In genomic region chr9:128690684-128691034, GRCh38 we compare ENCODE assay signal across 8 cellular contexts. TPM values are rescaled to one million over a fixed set of nuclear protein-coding genes. Genes with fewer than 3 reads are reported as not detected.
DNase-seq lines count a peak whose midpoint lies in the region; ATAC-seq, FAIRE-seq and TF ChIP-seq lines count a peak whose summit lies in the region.

No MANE protein-coding gene starts in this region.

- peak overlapping the region; percentile 82 to 93 for H3K9ac ChIP-seq in kidney (ENCODE audit: low read length in 2 of 2)
- peak overlapping the region in 4 of 5 donors; percentile 72 to 86 (median 82) for H3K9ac ChIP-seq in subcutaneous abdominal adipose tissue (ENCODE audit: low read length in 5 of 5)

- H3K27me3 ChIP-seq in subcutaneous abdominal adipose tissue (ENCODE audit: control insufficient read depth in 5 of 5, insufficient read depth in 4 of 5, low read length in 5 of 5): no peaks in the 10 kb centered on the region

- H3K27ac ChIP-seq in kidney (ENCODE audit: low read depth in 2 of 2, low read length in 2 of 2) (peak overlapping the region in 1 of 2 donors; percentile 28), subcutaneous abdominal adipose tissue (ENCODE audit: low read depth, low read length) (peak overlapping the region; percentile 14)

- peaks cover 16 to 32% of the 10 kb centered on the region in 2 donors for H3K36me3 ChIP-seq in kidney (ENCODE audit: control insufficient read depth in 1 of 2, insufficient read depth in 2 of 2, low read length in 2 of 2)
- peaks cover 23 to 38% (median 29%) of the 10 kb centered on the region in 5 donors for H3K36me3 ChIP-seq in subcutaneous abdominal adipose tissue (ENCODE audit: control insufficient read depth in 5 of 5, insufficient read depth in 5 of 5, low read length in 5 of 5)

- no peaks in the 10 kb centered on the region for H3K9me3 ChIP-seq in kidney (ENCODE audit: control insufficient read depth in 1 of 2, low read length in 2 of 2)
- no peaks in the 10 kb centered on the region for H3K9me3 ChIP-seq in subcutaneous abdominal adipose tissue (ENCODE audit: control insufficient read depth in 5 of 5, low read length in 5 of 5)

- ATAC-seq in activated naive CD8-positive, alpha-beta T cell treated with anti-CD3 and anti-CD28 coated beads, Interleukin-2, amount 10 ng/mL, durations not matched to agents 7 days and 5 days (ENCODE audit: low read depth): no peak
- ATAC-seq in HG02610 (IDR thresholded peaks at IDR 0.05; ENCODE audit: unreplicated experiment) (no peak), GM18498 (IDR thresholded peaks at IDR 0.05; ENCODE audit: unreplicated experiment) (no peak)

- no peak for DNase-seq in T-helper 2 cell treated with Interferon-gamma antibody and Interleukin-4, amounts not matched to agents 5 μg/mL and 100 μg/mL, for 36 hours (ENCODE audit: low spot score)
- no peak for DNase-seq in T-helper 2 cell
- DNase-seq in activated naive CD8-positive, alpha-beta T cell treated with anti-CD3 and anti-CD28 coated beads, Interleukin-2, amount 10 ng/mL, durations not matched to agents 7 days and 5 days: no peak
- no peak for DNase-seq in kidney
- no peak for DNase-seq in C1 segment of cervical spinal cord (lab: John Stamatoyannopoulos, UW)

- H3K4me1 ChIP-seq in kidney (ENCODE audit: control insufficient read depth in 1 of 2, insufficient read depth in 1 of 2, low read depth in 1 of 2, low read length in 2 of 2) (peaks cover 10 to 18% of the 10 kb centered on the region in 2 donors), subcutaneous abdominal adipose tissue (ENCODE audit: control insufficient read depth in 5 of 5, insufficient read depth in 5 of 5, low read length in 5 of 5) (peaks cover 2 to 31% (median 19%) of the 10 kb centered on the region in 5 donors)

- POLR2A ChIA-PET in activated naive CD8-positive, alpha-beta T cell treated with anti-CD3 and anti-CD28 coated beads, Interleukin-2, amount 10 ng/mL, durations not matched to agents 7 days and 5 days (lab: Charles Lee): interaction anchor here (0.5 to 2.5 kb wide), 11 partner anchors 9 to 331 kb away, joined by 3 to 13 read pairs (median 5); partner anchors contain the start of genes ENDOG, PKN3 and ZDHHC12

- peaks cover 41% of the 10 kb centered on the region for H3K36me3 Mint-ChIP-seq in T-helper 2 cell treated with Interferon-gamma antibody and Interleukin-4, amounts not matched to agents 5 μg/mL and 100 μg/mL, for 36 hours (ENCODE audit: low read depth)
- H3K36me3 Mint-ChIP-seq in activated naive CD8-positive, alpha-beta T cell treated with anti-CD3 and anti-CD28 coated beads, Interleukin-2, amount 10 ng/mL, durations not matched to agents 7 days and 5 days: peaks cover 27% of the 10 kb centered on the region

- peak overlapping the region; percentile 79 to 84 for H3K4me3 ChIP-seq in kidney (ENCODE audit: low read length in 2 of 2)
- peak overlapping the region; percentile 66 to 85 (median 80) for H3K4me3 ChIP-seq in subcutaneous abdominal adipose tissue (ENCODE audit: low read depth in 1 of 5, low read length in 5 of 5)

- H3K4me1 Mint-ChIP-seq in T-helper 2 cell treated with Interferon-gamma antibody and Interleukin-4, amounts not matched to agents 5 μg/mL and 100 μg/mL, for 36 hours (ENCODE audit: low read depth): peaks cover 32% of the 10 kb centered on the region
- H3K4me1 Mint-ChIP-seq in activated naive CD8-positive, alpha-beta T cell treated with anti-CD3 and anti-CD28 coated beads, Interleukin-2, amount 10 ng/mL, durations not matched to agents 7 days and 5 days: peaks cover 45% of the 10 kb centered on the region

- H3K4me3 Mint-ChIP-seq in T-helper 2 cell treated with Interferon-gamma antibody and Interleukin-4, amounts not matched to agents 5 μg/mL and 100 μg/mL, for 36 hours: peak overlapping the region; percentile 98
- peak overlapping the region; percentile 100 for H3K4me3 Mint-ChIP-seq in activated naive CD8-positive, alpha-beta T cell treated with anti-CD3 and anti-CD28 coated beads, Interleukin-2, amount 10 ng/mL, durations not matched to agents 7 days and 5 days

- FAIRE-seq in kidney (lab: Jason Lieb, UNC): no peak

- intact Hi-C loops in kidney (cut with DNase I): no loop called here

- no peaks in the 10 kb centered on the region for H3K9me3 Mint-ChIP-seq in T-helper 2 cell treated with Interferon-gamma antibody and Interleukin-4, amounts not matched to agents 5 μg/mL and 100 μg/mL, for 36 hours
- no peaks in the 10 kb centered on the region for H3K9me3 Mint-ChIP-seq in activated naive CD8-positive, alpha-beta T cell treated with anti-CD3 and anti-CD28 coated beads, Interleukin-2, amount 10 ng/mL, durations not matched to agents 7 days and 5 days

- peak overlapping the region; percentile 95 for H3K27ac Mint-ChIP-seq in T-helper 2 cell treated with Interferon-gamma antibody and Interleukin-4, amounts not matched to agents 5 μg/mL and 100 μg/mL, for 36 hours
- peak overlapping the region; percentile 99 for H3K27ac Mint-ChIP-seq in activated naive CD8-positive, alpha-beta T cell treated with anti-CD3 and anti-CD28 coated beads, Interleukin-2, amount 10 ng/mL, durations not matched to agents 7 days and 5 days

- no peaks in the 10 kb centered on the region for H3K27me3 Mint-ChIP-seq in T-helper 2 cell treated with Interferon-gamma antibody and Interleukin-4, amounts not matched to agents 5 μg/mL and 100 μg/mL, for 36 hours (ENCODE audit: low read depth)
- no peaks in the 10 kb centered on the region for H3K27me3 Mint-ChIP-seq in activated naive CD8-positive, alpha-beta T cell treated with anti-CD3 and anti-CD28 coated beads, Interleukin-2, amount 10 ng/mL, durations not matched to agents 7 days and 5 days

- no peak for TF ChIP-seq CTCF in kidney (IDR thresholded peaks at IDR 0.05; ENCODE audit: borderline replicate concordance, extremely low read depth, insufficient read depth)

RNA-seq across cellular contexts. Expression of gene SET, which starts 1.6 kb away (rescaled TPM):
- 100 to 1,000 TPM; 411 to 415 TPM for total RNA-seq in activated naive CD8-positive, alpha-beta T cell treated with anti-CD3 and anti-CD28 coated beads, Interleukin-2, amount 10 ng/mL, durations not matched to agents 7 days and 5 days
- 247 TPM for total RNA-seq in kidney
- polyA plus RNA-seq in kidney (ENCODE audit: insufficient read depth, low read depth, low replicate concordance): 127 TPM

RNA-seq across cellular contexts. Expression of gene PKN3, which starts 11.6 kb away (rescaled TPM):
- 1 to 10 TPM; 7.4 to 9.6 TPM for total RNA-seq in activated naive CD8-positive, alpha-beta T cell treated with anti-CD3 and anti-CD28 coated beads, Interleukin-2, amount 10 ng/mL, durations not matched to agents 7 days and 5 days
- 14.7 TPM for total RNA-seq in kidney
- polyA plus RNA-seq in kidney (ENCODE audit: insufficient read depth, low read depth, low replicate concordance): 3.9 TPM

RNA-seq across cellular contexts. Expression of gene ZDHHC12, which starts 33.3 kb away (rescaled TPM):
- 10 to 100 TPM; 64.1 to 68.9 TPM for total RNA-seq in activated naive CD8-positive, alpha-beta T cell treated with anti-CD3 and anti-CD28 coated beads, Interleukin-2, amount 10 ng/mL, durations not matched to agents 7 days and 5 days
- 39.9 TPM for total RNA-seq in kidney
- polyA plus RNA-seq in kidney (ENCODE audit: insufficient read depth, low read depth, low replicate concordance): 54.7 TPM

RNA-seq across cellular contexts. Expression of gene DYNC2I2, which starts 34.0 kb away (rescaled TPM):
- 10 to 100 TPM; 37.7 to 40.4 TPM for total RNA-seq in activated naive CD8-positive, alpha-beta T cell treated with anti-CD3 and anti-CD28 coated beads, Interleukin-2, amount 10 ng/mL, durations not matched to agents 7 days and 5 days
- 76.6 TPM for total RNA-seq in kidney
- 98.6 TPM for polyA plus RNA-seq in kidney (ENCODE audit: insufficient read depth, low read depth, low replicate concordance)
